Comparison of ENCODE assay signal across 1 cellular context in genomic region chr1:32065613-32066488, GRCh38.
A peak's percentile ranks its signal among the peaks of the same experiment; 100 is the strongest.
TF ChIP-seq lines count a peak whose summit lies in the region.

No MANE protein-coding gene starts in this region.

TF ChIP-seq in HCT116, 20 proteins besides CTCF, POLR2A, EP300 and RAD21:
- 0 out of 2 replicates have a peak, but pooled peaks have one; percentile 1 for TF ChIP-seq JUND (IDR thresholded peaks at IDR 0.05)
- 0 out of 2 replicates have a peak, but pooled peaks have one; percentile 1 for TF ChIP-seq FOSL1 (IDR thresholded peaks at IDR 0.05; ENCODE audit: low read depth)
